1 cellular context compared by ENCODE assay signal in genomic region chr3:71752911-71753715, GRCh38.
A peak's percentile ranks its signal among the peaks of the same experiment; 100 is the strongest.
TF ChIP-seq lines count a peak whose summit lies in the region.

No MANE protein-coding gene starts in this region.

TF ChIP-seq in GM12878, 131 proteins besides CTCF, POLR2A, EP300 and RAD21:
- TF ChIP-seq, protein P1, sequence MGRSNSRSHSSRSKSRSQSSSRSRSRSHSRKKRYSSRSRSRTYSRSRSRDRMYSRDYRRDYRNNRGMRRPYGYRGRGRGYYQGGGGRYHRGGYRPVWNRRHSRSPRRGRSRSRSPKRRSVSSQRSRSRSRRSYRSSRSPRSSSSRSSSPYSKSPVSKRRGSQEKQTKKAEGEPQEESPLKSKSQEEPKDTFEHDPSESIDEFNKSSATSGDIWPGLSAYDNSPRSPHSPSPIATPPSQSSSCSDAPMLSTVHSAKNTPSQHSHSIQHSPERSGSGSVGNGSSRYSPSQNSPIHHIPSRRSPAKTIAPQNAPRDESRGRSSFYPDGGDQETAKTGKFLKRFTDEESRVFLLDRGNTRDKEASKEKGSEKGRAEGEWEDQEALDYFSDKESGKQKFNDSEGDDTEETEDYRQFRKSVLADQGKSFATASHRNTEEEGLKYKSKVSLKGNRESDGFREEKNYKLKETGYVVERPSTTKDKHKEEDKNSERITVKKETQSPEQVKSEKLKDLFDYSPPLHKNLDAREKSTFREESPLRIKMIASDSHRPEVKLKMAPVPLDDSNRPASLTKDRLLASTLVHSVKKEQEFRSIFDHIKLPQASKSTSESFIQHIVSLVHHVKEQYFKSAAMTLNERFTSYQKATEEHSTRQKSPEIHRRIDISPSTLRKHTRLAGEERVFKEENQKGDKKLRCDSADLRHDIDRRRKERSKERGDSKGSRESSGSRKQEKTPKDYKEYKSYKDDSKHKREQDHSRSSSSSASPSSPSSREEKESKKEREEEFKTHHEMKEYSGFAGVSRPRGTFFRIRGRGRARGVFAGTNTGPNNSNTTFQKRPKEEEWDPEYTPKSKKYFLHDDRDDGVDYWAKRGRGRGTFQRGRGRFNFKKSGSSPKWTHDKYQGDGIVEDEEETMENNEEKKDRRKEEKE (IDR thresholded peaks at IDR 0.05): no peak
- TF ChIP-seq, protein P2, sequence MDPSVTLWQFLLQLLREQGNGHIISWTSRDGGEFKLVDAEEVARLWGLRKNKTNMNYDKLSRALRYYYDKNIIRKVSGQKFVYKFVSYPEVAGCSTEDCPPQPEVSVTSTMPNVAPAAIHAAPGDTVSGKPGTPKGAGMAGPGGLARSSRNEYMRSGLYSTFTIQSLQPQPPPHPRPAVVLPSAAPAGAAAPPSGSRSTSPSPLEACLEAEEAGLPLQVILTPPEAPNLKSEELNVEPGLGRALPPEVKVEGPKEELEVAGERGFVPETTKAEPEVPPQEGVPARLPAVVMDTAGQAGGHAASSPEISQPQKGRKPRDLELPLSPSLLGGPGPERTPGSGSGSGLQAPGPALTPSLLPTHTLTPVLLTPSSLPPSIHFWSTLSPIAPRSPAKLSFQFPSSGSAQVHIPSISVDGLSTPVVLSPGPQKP (IDR thresholded peaks at IDR 0.05; ENCODE audit: low read depth, low read length): no peak
- TF ChIP-seq EZH2 (IDR thresholded peaks at IDR 0.05; ENCODE audit: borderline replicate concordance, control insufficient read depth, low read depth, low read length) (0 out of 2 replicates have a peak, but pooled peaks have one; percentile 49), ZBTB33 (IDR thresholded peaks at IDR 0.05) (no peak), POU2F2 (IDR thresholded peaks at IDR 0.05; ENCODE audit: borderline replicate concordance, low read depth, low read length) (no peak), RUNX3 (IDR thresholded peaks at IDR 0.05; ENCODE audit: low read length) (no peak), HDAC2 (IDR thresholded peaks at IDR 0.05) (no peak), STAT3 (IDR thresholded peaks at IDR 0.05; ENCODE audit: low read depth, low read length) (no peak)
TF ChIP-seq in GM12878: peak in this region for 1.
